Comparison of ENCODE assay signal across 16 cellular contexts in genomic region chr16:29830774-29831173, GRCh38. TPM values are rescaled to one million over a fixed set of nuclear protein-coding genes. Genes with fewer than 3 reads are reported as not detected.
"Had no signal": no experiment of that assay in that cellular context is flagged by ENCODE, and none has a peak within 500 bp of the region (broad histone marks: within the 10 kb centered on the region; RNA-seq: fewer than 3 reads in every experiment).

No MANE protein-coding gene starts in this region.

- H3K4me1 Mint-ChIP-seq: neural crest cell had no signal

- H3K4me3 ChIP-seq: coronary artery had no signal

- DNase-seq: effector CD4-positive, alpha-beta T cell; endodermal cell; erythroblast; foreskin melanocyte; head of caudate nucleus; hippocampal formation; kidney glomerular epithelial cell; natural killer cell; nucleus accumbens; stimulated activated CD4-positive, alpha-beta T cell treated with anti-CD3 and anti-CD28 coated beads, Interleukin-12 subunit alpha, Interleukin-12 subunit beta, amount 100 ng/mL, for 4 hours; stimulated activated naive CD4-positive, alpha-beta T cell treated with Interleukin-2 at 50 U/mL for 16 hours; trophoblast cell had no signal

- H3K27ac Mint-ChIP-seq: endodermal cell, natural killer cell had no signal

- H3K9me3 Mint-ChIP-seq: endodermal cell, natural killer cell, neural crest cell had no signal

- H3K36me3 Mint-ChIP-seq: natural killer cell had no signal

- ATAC-seq: natural killer cell, sciatic nerve had no signal

- H3K4me3 Mint-ChIP-seq: endodermal cell, natural killer cell, neural crest cell had no signal

- H3K27ac ChIP-seq: coronary artery had no signal

RNA-seq across cellular contexts. Expression of gene PRRT2, which starts 18.8 kb away (rescaled TPM):
- total RNA-seq: dermis microvascular lymphatic vessel endothelial cell had no signal
